Comparison of ENCODE assay signal across 2 cellular contexts in the genomic region with DNA sequence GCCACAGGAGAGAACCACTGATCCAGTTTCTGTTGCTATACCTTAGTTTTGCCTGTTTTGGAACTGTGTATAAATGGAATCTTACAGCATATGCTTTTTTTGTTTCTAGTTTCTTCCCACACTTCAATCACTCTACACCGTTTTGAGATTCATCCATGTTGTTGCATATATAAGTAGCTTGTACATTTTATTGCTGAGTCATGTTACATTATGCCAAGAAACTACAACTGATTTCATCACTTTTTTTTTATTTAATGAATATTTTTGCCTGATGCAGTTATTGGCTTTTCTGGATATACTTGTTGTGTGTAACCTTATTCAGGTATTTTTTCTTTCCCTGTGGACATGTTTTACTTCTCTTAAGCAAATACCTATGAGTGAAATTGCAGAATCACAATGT.
TF ChIP-seq lines count a peak whose summit lies in the region.

No MANE protein-coding gene starts in this region.

TF ChIP-seq in GM12878, 131 proteins besides CTCF, POLR2A, EP300 and RAD21 (continued from another document):
- TF ChIP-seq, protein P1, sequence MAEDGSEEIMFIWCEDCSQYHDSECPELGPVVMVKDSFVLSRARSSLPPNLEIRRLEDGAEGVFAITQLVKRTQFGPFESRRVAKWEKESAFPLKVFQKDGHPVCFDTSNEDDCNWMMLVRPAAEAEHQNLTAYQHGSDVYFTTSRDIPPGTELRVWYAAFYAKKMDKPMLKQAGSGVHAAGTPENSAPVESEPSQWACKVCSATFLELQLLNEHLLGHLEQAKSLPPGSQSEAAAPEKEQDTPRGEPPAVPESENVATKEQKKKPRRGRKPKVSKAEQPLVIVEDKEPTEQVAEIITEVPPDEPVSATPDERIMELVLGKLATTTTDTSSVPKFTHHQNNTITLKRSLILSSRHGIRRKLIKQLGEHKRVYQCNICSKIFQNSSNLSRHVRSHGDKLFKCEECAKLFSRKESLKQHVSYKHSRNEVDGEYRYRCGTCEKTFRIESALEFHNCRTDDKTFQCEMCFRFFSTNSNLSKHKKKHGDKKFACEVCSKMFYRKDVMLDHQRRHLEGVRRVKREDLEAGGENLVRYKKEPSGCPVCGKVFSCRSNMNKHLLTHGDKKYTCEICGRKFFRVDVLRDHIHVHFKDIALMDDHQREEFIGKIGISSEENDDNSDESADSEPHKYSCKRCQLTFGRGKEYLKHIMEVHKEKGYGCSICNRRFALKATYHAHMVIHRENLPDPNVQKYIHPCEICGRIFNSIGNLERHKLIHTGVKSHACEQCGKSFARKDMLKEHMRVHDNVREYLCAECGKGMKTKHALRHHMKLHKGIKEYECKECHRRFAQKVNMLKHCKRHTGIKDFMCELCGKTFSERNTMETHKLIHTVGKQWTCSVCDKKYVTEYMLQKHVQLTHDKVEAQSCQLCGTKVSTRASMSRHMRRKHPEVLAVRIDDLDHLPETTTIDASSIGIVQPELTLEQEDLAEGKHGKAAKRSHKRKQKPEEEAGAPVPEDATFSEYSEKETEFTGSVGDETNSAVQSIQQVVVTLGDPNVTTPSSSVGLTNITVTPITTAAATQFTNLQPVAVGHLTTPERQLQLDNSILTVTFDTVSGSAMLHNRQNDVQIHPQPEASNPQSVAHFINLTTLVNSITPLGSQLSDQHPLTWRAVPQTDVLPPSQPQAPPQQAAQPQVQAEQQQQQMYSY (CRISPR knock-in tag; IDR thresholded peaks at IDR 0.05): no peak
- TF ChIP-seq IKZF1 (conservative IDR thresholded peaks at IDR 0.05): no peak
- TF ChIP-seq BACH1 (IDR thresholded peaks at IDR 0.05; ENCODE audit: borderline replicate concordance): 0 out of 2 replicates have a peak, but pooled peaks have one; percentile 17
- TF ChIP-seq RCOR1 (conservative IDR thresholded peaks at IDR 0.05; ENCODE audit: low read depth, low read length): no peak

TF ChIP-seq in WTC11, 78 proteins besides CTCF, POLR2A, EP300 and RAD21 (continued from another document):
- TF ChIP-seq, protein P2, sequence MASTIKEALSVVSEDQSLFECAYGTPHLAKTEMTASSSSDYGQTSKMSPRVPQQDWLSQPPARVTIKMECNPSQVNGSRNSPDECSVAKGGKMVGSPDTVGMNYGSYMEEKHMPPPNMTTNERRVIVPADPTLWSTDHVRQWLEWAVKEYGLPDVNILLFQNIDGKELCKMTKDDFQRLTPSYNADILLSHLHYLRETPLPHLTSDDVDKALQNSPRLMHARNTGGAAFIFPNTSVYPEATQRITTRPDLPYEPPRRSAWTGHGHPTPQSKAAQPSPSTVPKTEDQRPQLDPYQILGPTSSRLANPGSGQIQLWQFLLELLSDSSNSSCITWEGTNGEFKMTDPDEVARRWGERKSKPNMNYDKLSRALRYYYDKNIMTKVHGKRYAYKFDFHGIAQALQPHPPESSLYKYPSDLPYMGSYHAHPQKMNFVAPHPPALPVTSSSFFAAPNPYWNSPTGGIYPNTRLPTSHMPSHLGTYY (CRISPR knock-in tag; IDR thresholded peaks at IDR 0.05): no peak
- TF ChIP-seq IRF2 (CRISPR knock-in tag; IDR thresholded peaks at IDR 0.05; ENCODE audit: borderline replicate concordance, low read depth) (no peak), SMAD3 (CRISPR knock-in tag; IDR thresholded peaks at IDR 0.05; ENCODE audit: borderline replicate concordance) (no peak), ELF4 (CRISPR knock-in tag; IDR thresholded peaks at IDR 0.05; ENCODE audit: low read depth) (no peak), JAZF1 (CRISPR knock-in tag; IDR thresholded peaks at IDR 0.05) (no peak)
- TF ChIP-seq, protein P3, sequence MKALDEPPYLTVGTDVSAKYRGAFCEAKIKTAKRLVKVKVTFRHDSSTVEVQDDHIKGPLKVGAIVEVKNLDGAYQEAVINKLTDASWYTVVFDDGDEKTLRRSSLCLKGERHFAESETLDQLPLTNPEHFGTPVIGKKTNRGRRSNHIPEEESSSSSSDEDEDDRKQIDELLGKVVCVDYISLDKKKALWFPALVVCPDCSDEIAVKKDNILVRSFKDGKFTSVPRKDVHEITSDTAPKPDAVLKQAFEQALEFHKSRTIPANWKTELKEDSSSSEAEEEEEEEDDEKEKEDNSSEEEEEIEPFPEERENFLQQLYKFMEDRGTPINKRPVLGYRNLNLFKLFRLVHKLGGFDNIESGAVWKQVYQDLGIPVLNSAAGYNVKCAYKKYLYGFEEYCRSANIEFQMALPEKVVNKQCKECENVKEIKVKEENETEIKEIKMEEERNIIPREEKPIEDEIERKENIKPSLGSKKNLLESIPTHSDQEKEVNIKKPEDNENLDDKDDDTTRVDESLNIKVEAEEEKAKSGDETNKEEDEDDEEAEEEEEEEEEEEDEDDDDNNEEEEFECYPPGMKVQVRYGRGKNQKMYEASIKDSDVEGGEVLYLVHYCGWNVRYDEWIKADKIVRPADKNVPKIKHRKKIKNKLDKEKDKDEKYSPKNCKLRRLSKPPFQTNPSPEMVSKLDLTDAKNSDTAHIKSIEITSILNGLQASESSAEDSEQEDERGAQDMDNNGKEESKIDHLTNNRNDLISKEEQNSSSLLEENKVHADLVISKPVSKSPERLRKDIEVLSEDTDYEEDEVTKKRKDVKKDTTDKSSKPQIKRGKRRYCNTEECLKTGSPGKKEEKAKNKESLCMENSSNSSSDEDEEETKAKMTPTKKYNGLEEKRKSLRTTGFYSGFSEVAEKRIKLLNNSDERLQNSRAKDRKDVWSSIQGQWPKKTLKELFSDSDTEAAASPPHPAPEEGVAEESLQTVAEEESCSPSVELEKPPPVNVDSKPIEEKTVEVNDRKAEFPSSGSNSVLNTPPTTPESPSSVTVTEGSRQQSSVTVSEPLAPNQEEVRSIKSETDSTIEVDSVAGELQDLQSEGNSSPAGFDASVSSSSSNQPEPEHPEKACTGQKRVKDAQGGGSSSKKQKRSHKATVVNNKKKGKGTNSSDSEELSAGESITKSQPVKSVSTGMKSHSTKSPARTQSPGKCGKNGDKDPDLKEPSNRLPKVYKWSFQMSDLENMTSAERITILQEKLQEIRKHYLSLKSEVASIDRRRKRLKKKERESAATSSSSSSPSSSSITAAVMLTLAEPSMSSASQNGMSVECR (CRISPR knock-in tag; IDR thresholded peaks at IDR 0.05; ENCODE audit: borderline replicate concordance): no peak
- TF ChIP-seq, protein P4, sequence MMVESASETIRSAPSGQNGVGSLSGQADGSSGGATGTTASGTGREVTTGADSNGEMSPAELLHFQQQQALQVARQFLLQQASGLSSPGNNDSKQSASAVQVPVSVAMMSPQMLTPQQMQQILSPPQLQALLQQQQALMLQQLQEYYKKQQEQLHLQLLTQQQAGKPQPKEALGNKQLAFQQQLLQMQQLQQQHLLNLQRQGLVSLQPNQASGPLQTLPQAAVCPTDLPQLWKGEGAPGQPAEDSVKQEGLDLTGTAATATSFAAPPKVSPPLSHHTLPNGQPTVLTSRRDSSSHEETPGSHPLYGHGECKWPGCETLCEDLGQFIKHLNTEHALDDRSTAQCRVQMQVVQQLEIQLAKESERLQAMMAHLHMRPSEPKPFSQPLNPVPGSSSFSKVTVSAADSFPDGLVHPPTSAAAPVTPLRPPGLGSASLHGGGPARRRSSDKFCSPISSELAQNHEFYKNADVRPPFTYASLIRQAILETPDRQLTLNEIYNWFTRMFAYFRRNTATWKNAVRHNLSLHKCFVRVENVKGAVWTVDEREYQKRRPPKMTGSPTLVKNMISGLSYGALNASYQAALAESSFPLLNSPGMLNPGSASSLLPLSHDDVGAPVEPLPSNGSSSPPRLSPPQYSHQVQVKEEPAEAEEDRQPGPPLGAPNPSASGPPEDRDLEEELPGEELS (CRISPR knock-in tag; IDR thresholded peaks at IDR 0.05): no peak
- TF ChIP-seq, protein P5, sequence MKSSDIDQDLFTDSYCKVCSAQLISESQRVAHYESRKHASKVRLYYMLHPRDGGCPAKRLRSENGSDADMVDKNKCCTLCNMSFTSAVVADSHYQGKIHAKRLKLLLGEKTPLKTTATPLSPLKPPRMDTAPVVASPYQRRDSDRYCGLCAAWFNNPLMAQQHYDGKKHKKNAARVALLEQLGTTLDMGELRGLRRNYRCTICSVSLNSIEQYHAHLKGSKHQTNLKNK (CRISPR knock-in tag; IDR thresholded peaks at IDR 0.05): no peak
